In the genomic region with DNA sequence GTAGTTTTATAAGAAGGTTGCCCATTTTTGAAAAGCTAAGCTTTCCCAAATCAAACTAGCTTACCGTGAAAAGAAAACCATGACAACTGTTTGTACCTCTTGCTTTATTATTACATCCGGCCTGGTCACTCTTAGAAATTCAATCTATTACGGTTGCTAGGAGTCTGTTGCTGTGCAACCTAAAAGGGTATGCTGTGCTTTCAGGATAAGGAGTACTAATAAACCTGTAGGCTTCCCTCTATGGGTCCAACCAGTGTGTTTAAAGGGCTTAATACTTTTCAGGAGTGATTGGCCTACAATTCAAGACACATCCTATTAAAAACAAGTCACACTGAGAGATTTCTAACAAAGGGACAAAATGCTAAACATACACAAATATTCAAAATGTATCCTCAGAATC, we compare ENCODE assay signal across 2 cellular contexts.
TF ChIP-seq lines count a peak whose summit lies in the region.

No MANE protein-coding gene starts in this region.

TF ChIP-seq in H1, 55 proteins besides CTCF, POLR2A, EP300 and RAD21:
- TF ChIP-seq RNF2 (IDR thresholded peaks at IDR 0.05; ENCODE audit: borderline replicate concordance, low read depth, low read length, missing control alignments, poor library complexity, severe bottlenecking) = no peak
- no peak for TF ChIP-seq EZH2 (IDR thresholded peaks at IDR 0.05; ENCODE audit: low read depth, low read length, severe bottlenecking)
- no peak for TF ChIP-seq RXRA (IDR thresholded peaks at IDR 0.05; ENCODE audit: insufficient read depth, low read depth, low read length)
- TF ChIP-seq NRF1 (IDR thresholded peaks at IDR 0.05; ENCODE audit: low read depth, low read length) = no peak
- no peak for TF ChIP-seq SP4 (IDR thresholded peaks at IDR 0.05; ENCODE audit: low read length)
- no peak for TF ChIP-seq POLR2AphosphoS5 (IDR thresholded peaks at IDR 0.05; ENCODE audit: low read depth, low read length)
- TF ChIP-seq POU5F1 (IDR thresholded peaks at IDR 0.05; ENCODE audit: low read depth, low read length) = no peak
- TF ChIP-seq ASH2L (IDR thresholded peaks at IDR 0.05; ENCODE audit: low read length) = no peak
- TF ChIP-seq KDM1A (IDR thresholded peaks at IDR 0.05; ENCODE audit: borderline replicate concordance, low read length) = no peak
- TF ChIP-seq, protein P1, sequence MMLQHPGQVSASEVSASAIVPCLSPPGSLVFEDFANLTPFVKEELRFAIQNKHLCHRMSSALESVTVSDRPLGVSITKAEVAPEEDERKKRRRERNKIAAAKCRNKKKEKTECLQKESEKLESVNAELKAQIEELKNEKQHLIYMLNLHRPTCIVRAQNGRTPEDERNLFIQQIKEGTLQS (IDR thresholded peaks at IDR 0.05; ENCODE audit: insufficient read depth, low read depth, low read length) = no peak
- no peak for TF ChIP-seq KDM5A (IDR thresholded peaks at IDR 0.05; ENCODE audit: low read length)
- no peak for TF ChIP-seq TCF12 (IDR thresholded peaks at IDR 0.05; ENCODE audit: low read depth, low read length)
- TF ChIP-seq, protein P2, sequence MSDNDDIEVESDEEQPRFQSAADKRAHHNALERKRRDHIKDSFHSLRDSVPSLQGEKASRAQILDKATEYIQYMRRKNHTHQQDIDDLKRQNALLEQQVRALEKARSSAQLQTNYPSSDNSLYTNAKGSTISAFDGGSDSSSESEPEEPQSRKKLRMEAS (IDR thresholded peaks at IDR 0.05) = no peak
- TF ChIP-seq HDAC6 (IDR thresholded peaks at IDR 0.05; ENCODE audit: low read depth, low read length) = no peak
- no peak for TF ChIP-seq TAF7 (optimal IDR thresholded peaks at IDR 0.05; ENCODE audit: borderline replicate concordance, low read depth, low read length)
- no peak for TF ChIP-seq SAP30 (IDR thresholded peaks at IDR 0.05; ENCODE audit: insufficient read depth, insufficient replicate concordance, low read length)

TF ChIP-seq in HepG2, 621 proteins besides CTCF, POLR2A, EP300 and RAD21:
- TF ChIP-seq ZNF652 (CRISPR knock-in tag; IDR thresholded peaks at IDR 0.05; ENCODE audit: borderline replicate concordance, low read depth) = no peak
- no peak for TF ChIP-seq TBX3 (IDR thresholded peaks at IDR 0.05; ENCODE audit: borderline replicate concordance)
- no peak for TF ChIP-seq ZNF136 (CRISPR knock-in tag; IDR thresholded peaks at IDR 0.05; ENCODE audit: low read depth)
- no peak for TF ChIP-seq POLR2AphosphoS5 (IDR thresholded peaks at IDR 0.05; ENCODE audit: low read depth, low read length)
- no peak for TF ChIP-seq SUZ12 (IDR thresholded peaks at IDR 0.05; ENCODE audit: low read depth, low read length)
- no peak for TF ChIP-seq GABPA (IDR thresholded peaks at IDR 0.05; ENCODE audit: low read depth, low read length)
- no peak for TF ChIP-seq GABPA (CRISPR knock-in tag; IDR thresholded peaks at IDR 0.05; ENCODE audit: low read depth)
- no peak for TF ChIP-seq ZSCAN25 (CRISPR knock-in tag; IDR thresholded peaks at IDR 0.05)
- no peak for TF ChIP-seq HIVEP1 (CRISPR knock-in tag; IDR thresholded peaks at IDR 0.05)
- TF ChIP-seq SNAPC2 (CRISPR knock-in tag; IDR thresholded peaks at IDR 0.05) = no peak
- TF ChIP-seq, protein P3, sequence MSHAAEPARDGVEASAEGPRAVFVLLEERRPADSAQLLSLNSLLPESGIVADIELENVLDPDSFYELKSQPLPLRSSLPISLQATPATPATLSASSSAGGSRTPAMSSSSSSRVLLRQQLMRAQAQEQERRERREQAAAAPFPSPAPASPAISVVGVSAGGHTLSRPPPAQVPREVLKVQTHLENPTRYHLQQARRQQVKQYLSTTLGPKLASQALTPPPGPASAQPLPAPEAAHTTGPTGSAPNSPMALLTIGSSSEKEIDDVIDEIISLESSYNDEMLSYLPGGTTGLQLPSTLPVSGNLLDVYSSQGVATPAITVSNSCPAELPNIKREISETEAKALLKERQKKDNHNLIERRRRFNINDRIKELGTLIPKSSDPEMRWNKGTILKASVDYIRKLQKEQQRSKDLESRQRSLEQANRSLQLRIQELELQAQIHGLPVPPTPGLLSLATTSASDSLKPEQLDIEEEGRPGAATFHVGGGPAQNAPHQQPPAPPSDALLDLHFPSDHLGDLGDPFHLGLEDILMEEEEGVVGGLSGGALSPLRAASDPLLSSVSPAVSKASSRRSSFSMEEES (CRISPR knock-in tag; IDR thresholded peaks at IDR 0.05) = no peak
- TF ChIP-seq RBM39 (IDR thresholded peaks at IDR 0.05; ENCODE audit: low read depth, low read length, poor library complexity, severe bottlenecking) = no peak
TF ChIP-seq in HepG2: peak in this region for 0.
